In the genomic region with DNA sequence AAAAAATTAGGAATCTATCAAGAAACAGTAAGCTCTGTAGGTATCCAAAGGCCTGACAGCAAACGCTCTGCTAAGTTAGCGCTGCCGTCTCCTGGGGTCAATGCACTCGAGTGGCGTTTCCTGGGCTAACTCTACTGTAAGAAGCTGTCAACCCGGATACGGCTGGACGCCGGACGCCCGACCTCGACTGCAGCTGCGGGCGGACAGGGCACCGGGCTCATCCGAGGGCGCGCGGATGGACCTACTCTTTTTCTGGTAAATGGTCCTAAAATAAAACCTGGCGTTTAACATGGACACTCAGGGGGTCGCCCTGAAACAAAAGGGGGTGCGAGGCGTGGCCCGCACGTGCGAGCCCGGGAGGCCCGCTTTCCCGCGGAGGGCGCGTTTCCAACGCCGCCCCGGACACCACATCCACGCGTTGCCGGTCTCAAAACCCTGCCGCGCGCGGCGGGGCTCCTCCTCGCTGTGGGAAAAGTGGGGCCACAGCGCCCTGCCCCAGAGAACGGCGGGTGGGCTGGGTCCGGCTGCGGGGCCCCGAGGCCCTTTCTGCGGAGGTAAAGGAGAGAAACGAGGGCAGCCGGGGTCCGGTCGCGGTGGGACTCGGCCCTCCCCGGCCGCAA, we compare ENCODE assay signal across 8 cellular contexts. TPM values are rescaled to one million over a fixed set of nuclear protein-coding genes. Genes with fewer than 3 reads are reported as not detected.
DNase-seq lines count a peak whose midpoint lies in the region; ATAC-seq, FAIRE-seq and TF ChIP-seq lines count a peak whose summit lies in the region.

No MANE protein-coding gene starts in this region.

- H3K27me3 ChIP-seq in endothelial cell of umbilical vein (ENCODE audit: control insufficient read depth in 2 of 2, insufficient read depth in 2 of 2, low read length in 2 of 2): no peaks in the 10 kb centered on the region
- no peaks in the 10 kb centered on the region for H3K27me3 ChIP-seq in mucosa of rectum (ENCODE audit: control insufficient read depth in 2 of 2, insufficient read depth in 2 of 2, low read length in 2 of 2)

- H3K4me3 ChIP-seq in endothelial cell of umbilical vein (replicated peaks in 1 of 3; ENCODE audit: insufficient read depth in 1 of 3, low read depth in 1 of 3, low read length in 3 of 3) (peak overlapping the region; percentile 42 to 95 (median 64)), mucosa of rectum (ENCODE audit: low read length in 2 of 2) (peak overlapping the region; percentile 90)

- peak overlapping the region; percentile 89 for H3K4me2 ChIP-seq in endothelial cell of umbilical vein (ENCODE audit: insufficient read depth, low read length)

- H2AFZ ChIP-seq in endothelial cell of umbilical vein (ENCODE audit: low read depth, low read length): no peak overlapping the region

- peaks cover 2% of the 10 kb centered on the region for H4K20me1 ChIP-seq in endothelial cell of umbilical vein (replicated peaks; ENCODE audit: control insufficient read depth, extremely low read depth, insufficient read depth, low read length)

- H3K9me3 ChIP-seq in endothelial cell of umbilical vein (replicated peaks; ENCODE audit: control insufficient read depth, insufficient read depth, low read length) (no peaks in the 10 kb centered on the region), mucosa of rectum (ENCODE audit: control insufficient read depth in 2 of 2, low read length in 2 of 2) (no peaks in the 10 kb centered on the region)

- DNase-seq in GM12891 (ENCODE audit: insufficient read length, low spot score) (no peak), HPDE6-E6E7 (ENCODE audit: extremely low spot score) (peak; percentile 27), endothelial cell of umbilical vein (ENCODE audit: low read depth, low spot score) (peak; percentile 44), substantia nigra (lab: John Stamatoyannopoulos, UW) (peak in 12 of 49 donors; percentile 7 to 73 (median 36)), cerebellum (ENCODE audit: low spot score) (no peak)
- peak; percentile 20 for DNase-seq in activated CD4-positive, alpha-beta T cell treated with anti-CD3 and anti-CD28 coated beads, Interleukin-2, amount 50 U/mL, for 1 hour

- H3K9ac ChIP-seq in endothelial cell of umbilical vein (replicated peaks; ENCODE audit: extremely low read depth, insufficient read depth, low read length) (peak overlapping the region; percentile 87), mucosa of rectum (ENCODE audit: low read depth in 1 of 2, low read length in 2 of 2) (peak overlapping the region; percentile 91 to 97)

- TSS peak; percentile 42 for BruUV-seq in endothelial cell of umbilical vein (replicated peaks; lab: Mats Ljungman, UMichigan)

- no peak for ATAC-seq in HG03439 (IDR thresholded peaks at IDR 0.05; ENCODE audit: unreplicated experiment)

- dilution Hi-C loops in endothelial cell of umbilical vein (cut with MboI; ENCODE audit: extremely low pct_ligation_motif_present, low sequenced_read_pairs): no loop called here

- no peaks in the 10 kb centered on the region for H3K9me1 ChIP-seq in endothelial cell of umbilical vein (replicated peaks; ENCODE audit: control insufficient read depth, extremely low read depth, insufficient read depth, low read length)

- intact Hi-C loops in endothelial cell of umbilical vein (cut with micrococcal nuclease): loop anchor here (1.0 to 5.0 kb wide), 4 partner anchors 27 to 193 kb away; partner anchors contain the start of genes ACAT2 and WTAP

- FAIRE-seq in GM12891 (lab: Jason Lieb, UNC) (no peak), endothelial cell of umbilical vein (lab: Jason Lieb, UNC) (peak; percentile 82)

- POLR2A ChIA-PET in endothelial cell of umbilical vein (lab: Charles Lee): interaction anchor here (0.5 to 2.9 kb wide), 5 partner anchors 8 to 61 kb away, joined by 3 to 21 read pairs (median 7); partner anchors contain the start of genes ACAT2 and WTAP

- H3K4me1 ChIP-seq in endothelial cell of umbilical vein (ENCODE audit: control insufficient read depth, extremely low read depth, insufficient read depth, low read length) (peaks cover 27% of the 10 kb centered on the region), mucosa of rectum (ENCODE audit: control insufficient read depth in 2 of 2, insufficient read depth in 2 of 2, low read length in 2 of 2) (peaks cover 20 to 21% of the 10 kb centered on the region in 2 donors)

- H3K27ac ChIP-seq in endothelial cell of umbilical vein (ENCODE audit: insufficient read depth, low read depth, low read length) (peak overlapping the region; percentile 62), mucosa of rectum (ENCODE audit: low read depth in 2 of 2, low read length in 2 of 2) (peak overlapping the region; percentile 88 to 99), substantia nigra (ENCODE audit: low read depth, low read length, poor library complexity, severe bottlenecking) (peak overlapping the region; percentile 93)

- no peak for TF ChIP-seq CTCF in endothelial cell of umbilical vein (IDR thresholded peaks at IDR 0.05; ENCODE audit: extremely low read depth in 1 of 2, insufficient read depth in 1 of 2, low read depth in 1 of 2, low read length in 2 of 2)

- peaks cover 82% of the 10 kb centered on the region for H3K79me2 ChIP-seq in endothelial cell of umbilical vein (ENCODE audit: control insufficient read depth, insufficient read depth, low read length)

- CTCF ChIA-PET in endothelial cell of umbilical vein (lab: Charles Lee): interaction anchor here (0.9 to 2.4 kb wide), 4 partner anchors 12 to 667 kb away, joined by 3 to 7 read pairs (median 4); partner anchors contain the start of gene ACAT2

- no peak for TF ChIP-seq POLR2A in GM12891 (IDR thresholded peaks at IDR 0.05; ENCODE audit: low read depth, low read length)
- TF ChIP-seq POLR2A in endothelial cell of umbilical vein (IDR thresholded peaks at IDR 0.05; ENCODE audit: low read depth, low read length): no peak

- peaks cover 9 to 10% of the 10 kb centered on the region in 2 experiments for H3K36me3 ChIP-seq in endothelial cell of umbilical vein (ENCODE audit: control insufficient read depth in 2 of 2, extremely low read depth in 1 of 2, insufficient read depth in 2 of 2, low read length in 2 of 2)
- H3K36me3 ChIP-seq in mucosa of rectum (ENCODE audit: control insufficient read depth in 2 of 2, insufficient read depth in 2 of 2, low read length in 2 of 2): peaks cover 25 to 36% of the 10 kb centered on the region in 2 donors

TF ChIP-seq in GM12891, 5 proteins besides CTCF, POLR2A, EP300 and RAD21 (continues in another document):
- TF ChIP-seq SPI1 (IDR thresholded peaks at IDR 0.05; ENCODE audit: low read depth, low read length) (no peak), TAF1 (IDR thresholded peaks at IDR 0.05; ENCODE audit: low read depth, low read length) (no peak), PAX5 (IDR thresholded peaks at IDR 0.05; ENCODE audit: insufficient read depth, low read length, severe bottlenecking) (no peak)

TF ChIP-seq in endothelial cell of umbilical vein, 7 proteins besides CTCF, POLR2A, EP300 and RAD21 (continues in another document):
- TF ChIP-seq MAX (IDR thresholded peaks at IDR 0.05; ENCODE audit: insufficient read depth, insufficient read length) (no peak), FOS (IDR thresholded peaks at IDR 0.05; ENCODE audit: borderline replicate concordance, insufficient read depth, low read length) (no peak)

RNA-seq across cellular contexts. Expression of gene TCP1, which starts 0.5 kb away (rescaled TPM):
- 187 TPM for polyA plus RNA-seq in GM12891 (2012; ENCODE audit: low read depth, missing spikeins)
- 288 and 302 TPM in 2 replicates for total RNA-seq in endothelial cell of umbilical vein
- 112 and 168 TPM in 2 replicates for polyA plus RNA-seq in endothelial cell of umbilical vein
- polyA plus RNA-seq in endothelial cell of umbilical vein (2011; cell fraction: cytosol; rRNA removed): 119 and 120 TPM in 2 replicates
- polyA plus RNA-seq in endothelial cell of umbilical vein (2011; cell fraction: nucleus; rRNA removed): 232 and 279 TPM in 2 replicates
- polyA plus RNA-seq in endothelial cell of umbilical vein (2012): 253 and 293 TPM in 2 replicates
- 206 and 271 TPM in 2 replicates for polyA minus RNA-seq in endothelial cell of umbilical vein
- polyA minus RNA-seq in endothelial cell of umbilical vein (2011; cell fraction: cytosol; rRNA and poly(A)+ RNA removed): 279 TPM
- polyA minus RNA-seq in endothelial cell of umbilical vein (2011; cell fraction: nucleus; rRNA and poly(A)+ RNA removed): 150 and 164 TPM in 2 replicates
- total RNA-seq in cerebellum: 169 TPM

RNA-seq across cellular contexts. Expression of gene MRPL18, which starts 1.4 kb away (rescaled TPM):
- polyA plus RNA-seq in GM12891 (2012; ENCODE audit: low read depth, missing spikeins): 49.0 TPM
- total RNA-seq in endothelial cell of umbilical vein (70.7 and 70.8 TPM in 2 replicates), cerebellum (30.2 TPM)
- polyA plus RNA-seq in endothelial cell of umbilical vein: 40.5 and 55.4 TPM in 2 replicates
- polyA plus RNA-seq in endothelial cell of umbilical vein (2011; cell fraction: cytosol; rRNA removed): 78.1 and 83.1 TPM in 2 replicates
- polyA plus RNA-seq in endothelial cell of umbilical vein (2011; cell fraction: nucleus; rRNA removed): 26.4 and 30.8 TPM in 2 replicates
- polyA plus RNA-seq in endothelial cell of umbilical vein (2012): 67.8 and 89.4 TPM in 2 replicates
- 25.4 and 35.4 TPM in 2 replicates for polyA minus RNA-seq in endothelial cell of umbilical vein
- 16.3 TPM for polyA minus RNA-seq in endothelial cell of umbilical vein (2011; cell fraction: cytosol; rRNA and poly(A)+ RNA removed)
- polyA minus RNA-seq in endothelial cell of umbilical vein (2011; cell fraction: nucleus; rRNA and poly(A)+ RNA removed): 8.4 and 10.1 TPM in 2 replicates

RNA-seq across cellular contexts. Expression of gene PNLDC1, which starts 11.2 kb away (rescaled TPM):
- polyA plus RNA-seq in GM12891 (2012; ENCODE audit: low read depth, missing spikeins): 0.06 TPM
- total RNA-seq in endothelial cell of umbilical vein: not detected in 2 replicates
- polyA plus RNA-seq in endothelial cell of umbilical vein: not detected in 2 replicates
- polyA plus RNA-seq in endothelial cell of umbilical vein (2011; cell fraction: cytosol; rRNA removed): not detected in 2 replicates
- not detected in 2 replicates for polyA plus RNA-seq in endothelial cell of umbilical vein (2011; cell fraction: nucleus; rRNA removed)
- polyA plus RNA-seq in endothelial cell of umbilical vein (2012): not detected in 2 replicates
- polyA minus RNA-seq in endothelial cell of umbilical vein: not detected in 2 replicates
- not detected for polyA minus RNA-seq in endothelial cell of umbilical vein (2011; cell fraction: cytosol; rRNA and poly(A)+ RNA removed)
- not detected in 2 replicates for polyA minus RNA-seq in endothelial cell of umbilical vein (2011; cell fraction: nucleus; rRNA and poly(A)+ RNA removed)
- total RNA-seq in cerebellum: not detected

RNA-seq across cellular contexts. Expression of gene ACAT2, which starts 27.0 kb away (rescaled TPM):
- 66.7 TPM for polyA plus RNA-seq in GM12891 (2012; ENCODE audit: low read depth, missing spikeins)
- total RNA-seq in endothelial cell of umbilical vein (114 and 131 TPM in 2 replicates), cerebellum (28.2 TPM)
- polyA plus RNA-seq in endothelial cell of umbilical vein: 32.3 and 44.6 TPM in 2 replicates
- 63.6 and 68.4 TPM in 2 replicates for polyA plus RNA-seq in endothelial cell of umbilical vein (2011; cell fraction: cytosol; rRNA removed)
- polyA plus RNA-seq in endothelial cell of umbilical vein (2011; cell fraction: nucleus; rRNA removed): 38.1 and 47.5 TPM in 2 replicates
- 20.6 and 38.3 TPM in 2 replicates for polyA plus RNA-seq in endothelial cell of umbilical vein (2012)
- 62.8 and 75.8 TPM in 2 replicates for polyA minus RNA-seq in endothelial cell of umbilical vein
- 26.7 TPM for polyA minus RNA-seq in endothelial cell of umbilical vein (2011; cell fraction: cytosol; rRNA and poly(A)+ RNA removed)
- polyA minus RNA-seq in endothelial cell of umbilical vein (2011; cell fraction: nucleus; rRNA and poly(A)+ RNA removed): 16.8 and 21.5 TPM in 2 replicates

Comparison
In these comparisons a context has a peak if more than half of its experiments do, and no peak if none do; other contexts are left out.
1. DNase-seq: peak in HPDE6-E6E7 (single experiment), activated CD4-positive, alpha-beta T cell treated with anti-CD3 and anti-CD28 coated beads, Interleukin-2, amount 50 U/mL, for 1 hour (single experiment) and endothelial cell of umbilical vein (single experiment); none in GM12891 (single experiment) and cerebellum (single experiment).
2. Peak in every context shown above with its lines, with median percentiles within 50 percentile points of each other: H3K27ac ChIP-seq.